In the genomic region with DNA sequence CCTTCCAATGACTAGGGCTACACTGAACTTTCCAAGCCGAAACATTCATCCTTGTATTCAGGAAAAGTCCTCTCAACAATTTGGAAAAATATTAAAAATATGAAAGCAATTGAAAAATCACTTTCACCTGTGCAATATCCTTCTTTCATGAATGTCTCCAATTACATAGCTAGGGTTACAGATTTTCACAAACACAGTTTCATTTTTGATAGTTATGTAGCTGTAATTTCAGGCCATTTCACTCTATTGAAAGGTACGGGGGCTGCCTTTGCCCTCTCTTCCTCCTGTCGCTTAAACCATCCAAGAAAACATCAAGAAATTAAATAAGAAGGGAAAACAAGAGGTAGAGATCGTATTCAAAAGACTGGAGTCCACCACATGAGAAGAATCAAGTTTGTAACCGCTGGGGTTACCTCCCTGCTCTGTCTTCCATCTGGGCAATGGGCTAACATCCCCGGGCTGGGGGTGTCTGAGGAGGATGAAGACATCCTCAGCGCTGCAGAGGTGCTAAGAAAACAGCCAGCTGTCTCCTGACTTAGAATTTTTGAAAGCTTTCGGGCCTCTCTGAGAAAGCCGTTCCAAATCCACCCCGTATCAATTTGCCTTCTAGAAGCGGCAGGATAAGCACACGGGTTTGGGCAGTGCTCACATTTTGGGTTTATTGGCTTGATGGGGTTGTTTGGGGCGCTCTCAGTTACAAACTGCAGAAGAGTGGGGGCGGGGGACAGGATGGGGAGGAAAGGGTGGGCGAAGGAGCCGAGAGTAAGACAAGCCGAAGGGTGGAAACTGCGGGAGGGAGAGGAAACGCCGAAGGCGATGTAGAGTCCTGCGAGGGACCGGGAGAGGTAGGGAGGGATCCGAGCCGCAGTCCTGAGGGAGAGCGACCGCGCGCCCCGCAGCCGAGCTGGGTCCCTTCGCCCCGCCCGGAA, we compare ENCODE assay signal across 11 cellular contexts. TPM values are rescaled to one million over a fixed set of nuclear protein-coding genes. Genes with fewer than 3 reads are reported as not detected.
DNase-seq lines count a peak whose midpoint lies in the region; ATAC-seq and TF ChIP-seq lines count a peak whose summit lies in the region.
"Had no signal": no experiment of that assay in that cellular context is flagged by ENCODE, and none has a peak within 500 bp of the region (broad histone marks: within the 10 kb centered on the region; RNA-seq: fewer than 3 reads in every experiment).

No MANE protein-coding gene starts in this region.

- H3K4me1 ChIP-seq in iPS-20b (ENCODE audit: insufficient read depth, low read length) (peaks cover 23% of the 10 kb centered on the region), spleen (peaks cover 9 to 53% (median 40%) of the 10 kb centered on the region in 6 donors), Peyer's patch (peaks cover 0 to 29% (median 3%) of the 10 kb centered on the region in 4 donors)

- H3K27me3 Mint-ChIP-seq in activated T-cell treated with anti-CD3 and anti-CD28 coated beads, Interleukin-2, amount 50 U/mL, for 24 hours, result peaks cover 92% of the 10 kb centered on the region
- H3K27me3 Mint-ChIP-seq in T-cell, result peaks cover 78 to 85% of the 10 kb centered on the region in 2 donors

- no peaks in the 10 kb centered on the region for H3K36me3 ChIP-seq in iPS-20b (ENCODE audit: insufficient read depth, low read depth, low read length)
- no peaks in the 10 kb centered on the region for H3K36me3 ChIP-seq in spleen
- H3K36me3 ChIP-seq in Peyer's patch, result no peaks in the 10 kb centered on the region

- DNase-seq in activated T-cell treated with anti-CD3 and anti-CD28 coated beads, Interleukin-2, amount 50 U/mL, for 24 hours, result no peak
- no peak for DNase-seq in activated T-cell treated with anti-CD3 and anti-CD28 coated beads for 4 hours
- DNase-seq in T-cell, result no peak
- DNase-seq in spleen, result no peak
- no peak for DNase-seq in Peyer's patch
- DNase-seq: IMR-90 had no signal

- no peaks in the 10 kb centered on the region for H3K9me3 Mint-ChIP-seq in activated T-cell treated with anti-CD3 and anti-CD28 coated beads, Interleukin-2, amount 50 U/mL, for 24 hours
- H3K9me3 Mint-ChIP-seq in T-cell, result no peaks in the 10 kb centered on the region

- peak overlapping the region; percentile 49; the same call in 1 of the 2 replicates for H3K4me3 ChIP-seq in iPS-20b (ENCODE audit: low read length)
- peak overlapping the region in 5 of 8 donors; percentile 1 to 55 (median 13) for H3K4me3 ChIP-seq in spleen
- H3K4me3 ChIP-seq in Peyer's patch, result peak overlapping the region in 2 of 4 donors; percentile 3 to 18

- CTCF ChIA-PET in T-cell (lab: Charles Lee), result interaction anchor here (0.5 to 2.1 kb wide), 3 partner anchors 12 to 33 kb away, joined by 4 to 11 read pairs (median 4); no protein-coding TSS in a partner anchor

- H3K4me3 Mint-ChIP-seq in activated T-cell treated with anti-CD3 and anti-CD28 coated beads, Interleukin-2, amount 50 U/mL, for 24 hours, result peak overlapping the region; percentile 41
- peak overlapping the region; percentile 15 to 74 (median 54) for H3K4me3 Mint-ChIP-seq in T-cell

- TF ChIP-seq CTCF in spleen (IDR thresholded peaks at IDR 0.05 in 8 of 11, conservative IDR thresholded peaks at IDR 0.05 in 3 of 11), result no peak
- no peak for TF ChIP-seq CTCF in Peyer's patch (IDR thresholded peaks at IDR 0.05)

- H3K27ac ChIP-seq in iPS-20b (ENCODE audit: low read length), result no peak overlapping the region
- H3K27ac ChIP-seq in spleen, result no peak overlapping the region
- no peak overlapping the region for H3K27ac ChIP-seq in Peyer's patch

- H3K27me3 ChIP-seq in iPS-20b (ENCODE audit: insufficient read depth, low read length) (peaks cover 100% of the 10 kb centered on the region), spleen (replicated peaks in 1 of 7) (peaks cover 11 to 100% (median 97%) of the 10 kb centered on the region in 7 donors), Peyer's patch (peaks cover 0 to 67% of the 10 kb centered on the region in 2 donors)

- no peaks in the 10 kb centered on the region for H3K36me3 Mint-ChIP-seq in activated T-cell treated with anti-CD3 and anti-CD28 coated beads, Interleukin-2, amount 50 U/mL, for 24 hours (ENCODE audit: low read depth)
- no peaks in the 10 kb centered on the region for H3K36me3 Mint-ChIP-seq in T-cell

- POLR2A ChIA-PET in T-cell (lab: Charles Lee), result interaction anchor here in 1 of 2 donors (0.6 kb wide), 1 partner anchor 125 kb away, joined by 5 read pairs; no protein-coding TSS in a partner anchor

- intact Hi-C loops in spleen (cut with DNase I; ENCODE audit: low total_unique reads), result no loop called here

- H3K9me3 ChIP-seq in iPS-20b (ENCODE audit: insufficient read depth, low read depth, low read length) (peaks cover 6% of the 10 kb centered on the region; the same call in 1 of the 2 replicates), spleen (no peaks in the 10 kb centered on the region), Peyer's patch (no peaks in the 10 kb centered on the region)

- peaks cover 32% of the 10 kb centered on the region for H3K4me1 Mint-ChIP-seq in activated T-cell treated with anti-CD3 and anti-CD28 coated beads, Interleukin-2, amount 50 U/mL, for 24 hours (ENCODE audit: low read depth)
- peaks cover 39 to 42% (median 39%) of the 10 kb centered on the region in 3 donors for H3K4me1 Mint-ChIP-seq in T-cell

- ATAC-seq in T-cell (replicated peaks in 1 of 4), result peak in 1 of 4 experiments; percentile 23
- ATAC-seq in GM21381 (IDR thresholded peaks at IDR 0.05; ENCODE audit: unreplicated experiment), result no peak
- no peak for ATAC-seq in HG03520 (IDR thresholded peaks at IDR 0.05; ENCODE audit: unreplicated experiment)

- WGBS in spleen, 5 donors, result 5 to 6% (median 5%) methylated on average over 25 to 34 of the region's 34 CpGs

- no peak overlapping the region for H3K27ac Mint-ChIP-seq in activated T-cell treated with anti-CD3 and anti-CD28 coated beads, Interleukin-2, amount 50 U/mL, for 24 hours
- H3K27ac Mint-ChIP-seq in T-cell, result peak overlapping the region in 1 of 2 donors; percentile 10

- H3K9ac ChIP-seq in iPS-20b (ENCODE audit: low read depth, low read length), result no peak overlapping the region

- TF ChIP-seq POLR2A in spleen (IDR thresholded peaks at IDR 0.05) (no peak), Peyer's patch (IDR thresholded peaks at IDR 0.05) (no peak)

RNA-seq across cellular contexts. Expression of a gene that starts 24.3 kb away (rescaled TPM):
- total RNA-seq in T-cell, result not detected
- total RNA-seq in spleen, result not detected
- not detected for polyA plus RNA-seq in spleen
- total RNA-seq in Peyer's patch, result not detected
- total RNA-seq: bronchial epithelial cell, IMR-90, lung microvascular endothelial cell had no signal
- polyA plus RNA-seq: IMR-90 had no signal

RNA-seq across cellular contexts. Expression of a gene that starts 34.9 kb away (rescaled TPM):
- total RNA-seq in T-cell, result not detected
- not detected for total RNA-seq in spleen
- polyA plus RNA-seq in spleen, result not detected
- total RNA-seq in Peyer's patch, result not detected
- total RNA-seq: bronchial epithelial cell, IMR-90, lung microvascular endothelial cell had no signal
- polyA plus RNA-seq: IMR-90 had no signal
